ENCODE assay signal across 21 cellular contexts in genomic region chr16:47644661-47645060, GRCh38.
DNase-seq lines count a peak whose midpoint lies in the region; ATAC-seq and TF ChIP-seq lines count a peak whose summit lies in the region.
"Had no signal": no experiment of that assay in that cellular context is flagged by ENCODE, and none has a peak within 500 bp of the region (broad histone marks: within the 10 kb centered on the region; RNA-seq: fewer than 3 reads in every experiment).

No MANE protein-coding gene starts in this region.

- intact Hi-C loops in Right ventricle myocardium superior (cut with DNase I) = no loop called here

- H2AFZ ChIP-seq in osteoblast (ENCODE audit: low read length) = no peak overlapping the region

- ATAC-seq in Right ventricle myocardium superior (ENCODE audit: poor library complexity) (peak; percentile 89), GM18498 (IDR thresholded peaks at IDR 0.05; ENCODE audit: unreplicated experiment) (no peak)
- ATAC-seq: activated T-helper 17 cell treated with anti-CD3 and anti-CD28 coated beads, Interleukin-2, amount 50 U/mL, for 72 hours; WTC11 had no signal

- no peak overlapping the region for H3K4me2 ChIP-seq in osteoblast (ENCODE audit: insufficient read depth, low read length)

- no peak for TF ChIP-seq CTCF in right atrium auricular region (IDR thresholded peaks at IDR 0.05)
- TF ChIP-seq CTCF in neutrophil (IDR thresholded peaks at IDR 0.05) = no peak
- no peak for TF ChIP-seq CTCF in osteoblast (IDR thresholded peaks at IDR 0.05; ENCODE audit: extremely low read depth, low read depth, low read length)

- no peak for DNase-seq in Right ventricle myocardium superior
- DNase-seq in right atrium auricular region (ENCODE audit: low spot score) = no peak
- DNase-seq in NOMO-1 treated with DMSO at 0.1 percent for 48 hours (lab: John Stamatoyannopoulos, UW; ENCODE audit: unreplicated experiment) = peak; percentile 62
- DNase-seq in fibroblast of gingiva (ENCODE audit: low read depth) = peak; percentile 70
- DNase-seq in osteoblast (ENCODE audit: insufficient read length, low spot score, missing footprints) = no peak
- DNase-seq in DMS114 treated with DMSO at 0.1 percent for 48 hours (lab: John Stamatoyannopoulos, UW; ENCODE audit: unreplicated experiment) = no peak
- DNase-seq: activated CD4-positive, alpha-beta T cell treated with anti-CD3 and anti-CD28 coated beads, Interleukin-2, amount 50 U/mL, for 4 hours; activated CD8-positive, alpha-beta memory T cell treated with anti-CD3 and anti-CD28 coated beads, Interleukin-2, amount 50 U/mL, for 4 hours; colonic mucosa; endodermal cell; midbrain; NCI-H1092; NCI-H1930; nephron progenitor cell; T-helper 9 cell had no signal

- no peak overlapping the region for H3K4me3 ChIP-seq in right atrium auricular region
- no peak overlapping the region for H3K4me3 ChIP-seq in neutrophil (ENCODE audit: low read depth in 1 of 2, low read length in 1 of 2)
- H3K4me3 ChIP-seq in osteoblast (ENCODE audit: insufficient read depth, low read length) = no peak overlapping the region
- H3K4me3 ChIP-seq: colonic mucosa, heart left ventricle had no signal

- H3K27ac ChIP-seq in right atrium auricular region (no peak overlapping the region), neutrophil (peak overlapping the region; percentile 9), osteoblast (ENCODE audit: low read depth, low read length) (no peak overlapping the region)
- H3K27ac ChIP-seq: C4-2B, colonic mucosa had no signal

- H3K36me3 ChIP-seq in right atrium auricular region = peaks cover 14% of the 10 kb centered on the region
- H3K36me3 ChIP-seq in neutrophil = peaks cover 16% of the 10 kb centered on the region
- no peaks in the 10 kb centered on the region for H3K36me3 ChIP-seq in osteoblast (ENCODE audit: insufficient read depth, low read length)
- H3K36me3 ChIP-seq: colonic mucosa had no signal

- H3K4me1 ChIP-seq in right atrium auricular region (peaks cover 0 to 19% of the 10 kb centered on the region in 2 donors), neutrophil (ENCODE audit: control insufficient read depth in 1 of 2, insufficient read depth in 1 of 2, low read depth in 1 of 2, low read length in 1 of 2) (peaks cover 5 to 18% of the 10 kb centered on the region in 2 experiments), osteoblast (ENCODE audit: insufficient read depth, low read length) (peaks cover 8% of the 10 kb centered on the region)
- H3K4me1 ChIP-seq: colonic mucosa had no signal

- H3K79me2 ChIP-seq in osteoblast (ENCODE audit: insufficient read depth, low read length) = no peaks in the 10 kb centered on the region

- no peaks in the 10 kb centered on the region for H3K9me3 ChIP-seq in right atrium auricular region
- H3K9me3 ChIP-seq in neutrophil = no peaks in the 10 kb centered on the region
- H3K9me3 ChIP-seq in osteoblast (ENCODE audit: low read depth, low read length) = no peaks in the 10 kb centered on the region
- H3K9me3 ChIP-seq: colonic mucosa, heart left ventricle had no signal

- H3K27me3 ChIP-seq in right atrium auricular region (no peaks in the 10 kb centered on the region), neutrophil (no peaks in the 10 kb centered on the region), osteoblast (ENCODE audit: insufficient read depth, low read length) (no peaks in the 10 kb centered on the region)
- H3K27me3 ChIP-seq: colonic mucosa, heart left ventricle had no signal

- no peaks in the 10 kb centered on the region for H4K20me1 ChIP-seq in osteoblast (ENCODE audit: insufficient read depth, low read length)

Comparison
In these comparisons a context has a peak if more than half of its experiments do, and no peak if none do; other contexts are left out.
1. DNase-seq: peak in NOMO-1 treated with DMSO at 0.1 percent for 48 hours (single experiment) and fibroblast of gingiva (single experiment); none in Right ventricle myocardium superior (single experiment), right atrium auricular region (single experiment), osteoblast (single experiment) and DMS114 treated with DMSO at 0.1 percent for 48 hours (single experiment).